ENCODE assay signal across 8 cellular contexts in genomic region chr3:184338538-184338945, GRCh38. TPM values are rescaled to one million over a fixed set of nuclear protein-coding genes. Genes with fewer than 3 reads are reported as not detected.
DNase-seq lines count a peak whose midpoint lies in the region; ATAC-seq and TF ChIP-seq lines count a peak whose summit lies in the region.

No MANE protein-coding gene starts in this region.

- DNase-seq in NCI-H1417 (lab: John Stamatoyannopoulos, UW) (peak; percentile 92 to 99 (median 98)), WTC11 (ENCODE audit: low spot score) (peak; percentile 86), Right ventricle myocardium inferior (ENCODE audit: missing footprints) (peak; percentile 87), pons (ENCODE audit: low spot score) (peak; percentile 60), HEK293T (ENCODE audit: extremely low spot score) (no peak)
- no peak for DNase-seq in activated CD8-positive, alpha-beta memory T cell treated with anti-CD3 and anti-CD28 coated beads, Interleukin-2, amount 10 ng/mL, durations not matched to agents 7 days and 5 days
- no peak for DNase-seq in stimulated activated CD4-positive, alpha-beta T cell treated with anti-CD3 and anti-CD28 coated beads, Interleukin-1b, Interleukin-23, amount 100 ng/mL, for 48 hours

- peak overlapping the region; percentile 69 for H3K27ac Mint-ChIP-seq in WTC11
- H3K27ac Mint-ChIP-seq in activated CD8-positive, alpha-beta memory T cell treated with anti-CD3 and anti-CD28 coated beads, Interleukin-2, amount 10 ng/mL, durations not matched to agents 7 days and 5 days, result no peak overlapping the region

- ATAC-seq in WTC11, result peak; percentile 56
- ATAC-seq in Right ventricle myocardium inferior, result peak; percentile 41
- ATAC-seq in activated CD8-positive, alpha-beta memory T cell treated with anti-CD3 and anti-CD28 coated beads, Interleukin-2, amount 10 ng/mL, durations not matched to agents 7 days and 5 days, result no peak
- ATAC-seq in HG02840 (IDR thresholded peaks at IDR 0.05; ENCODE audit: low FRiP score, unreplicated experiment), result no peak

- POLR2A ChIA-PET in WTC11 (lab: Charles Lee) (interaction anchor here (0.6 to 1.6 kb wide), 4 partner anchors 9 to 435 kb away, joined by 3 to 13 read pairs (median 4); partner anchors contain the start of genes ABCF3, CLCN2 and POLR2H), HEK293T (lab: Yijun Ruan, JAX) (no interaction called here)

- intact Hi-C loops in Right ventricle myocardium inferior (cut with DNase I), result loop anchor here (10.0 kb wide), 1 partner anchor 324 kb away; the partner anchor contains the start of gene ABCC5

- no peaks in the 10 kb centered on the region for H3K27me3 Mint-ChIP-seq in WTC11 (ENCODE audit: low read depth)
- no peaks in the 10 kb centered on the region for H3K27me3 Mint-ChIP-seq in activated CD8-positive, alpha-beta memory T cell treated with anti-CD3 and anti-CD28 coated beads, Interleukin-2, amount 10 ng/mL, durations not matched to agents 7 days and 5 days

- no peaks in the 10 kb centered on the region for H3K9me3 Mint-ChIP-seq in WTC11
- no peaks in the 10 kb centered on the region for H3K9me3 Mint-ChIP-seq in activated CD8-positive, alpha-beta memory T cell treated with anti-CD3 and anti-CD28 coated beads, Interleukin-2, amount 10 ng/mL, durations not matched to agents 7 days and 5 days (ENCODE audit: low read depth)

- H3K36me3 Mint-ChIP-seq in WTC11, result peaks cover 24% of the 10 kb centered on the region
- peaks cover 10% of the 10 kb centered on the region for H3K36me3 Mint-ChIP-seq in activated CD8-positive, alpha-beta memory T cell treated with anti-CD3 and anti-CD28 coated beads, Interleukin-2, amount 10 ng/mL, durations not matched to agents 7 days and 5 days

- CTCF ChIA-PET in WTC11 (lab: Charles Lee), result interaction anchor here (0.8 to 2.5 kb wide), 15 partner anchors 13 to 204 kb away, joined by 3 to 25 read pairs (median 4); partner anchors contain the start of genes CLCN2 and POLR2H
- CTCF ChIA-PET in activated CD8-positive, alpha-beta memory T cell treated with anti-CD3 and anti-CD28 coated beads, Interleukin-2, amount 10 ng/mL, durations not matched to agents 7 days and 5 days (lab: Charles Lee), result interaction anchor here (1.5 kb wide), 1 partner anchor 33 kb away, joined by 4 read pairs; no protein-coding TSS in a partner anchor
- CTCF ChIA-PET in HEK293T (lab: Yijun Ruan, JAX), result no interaction called here

- peaks cover 40% of the 10 kb centered on the region for H3K4me1 Mint-ChIP-seq in WTC11
- H3K4me1 Mint-ChIP-seq in activated CD8-positive, alpha-beta memory T cell treated with anti-CD3 and anti-CD28 coated beads, Interleukin-2, amount 10 ng/mL, durations not matched to agents 7 days and 5 days, result peaks cover 37% of the 10 kb centered on the region

- TF ChIP-seq CTCF in WTC11 (IDR thresholded peaks at IDR 0.05), result no peak

- peak overlapping the region; percentile 92 for H3K4me3 Mint-ChIP-seq in WTC11
- H3K4me3 Mint-ChIP-seq in activated CD8-positive, alpha-beta memory T cell treated with anti-CD3 and anti-CD28 coated beads, Interleukin-2, amount 10 ng/mL, durations not matched to agents 7 days and 5 days, result no peak overlapping the region

TF ChIP-seq in WTC11, 78 proteins besides CTCF, POLR2A, EP300 and RAD21 (continues in another document):
- TF ChIP-seq ZNF263 (CRISPR knock-in tag; IDR thresholded peaks at IDR 0.05; ENCODE audit: low read depth), result no peak
- TF ChIP-seq MXD4 (CRISPR knock-in tag; IDR thresholded peaks at IDR 0.05; ENCODE audit: borderline replicate concordance), result no peak
- TF ChIP-seq, protein P1, sequence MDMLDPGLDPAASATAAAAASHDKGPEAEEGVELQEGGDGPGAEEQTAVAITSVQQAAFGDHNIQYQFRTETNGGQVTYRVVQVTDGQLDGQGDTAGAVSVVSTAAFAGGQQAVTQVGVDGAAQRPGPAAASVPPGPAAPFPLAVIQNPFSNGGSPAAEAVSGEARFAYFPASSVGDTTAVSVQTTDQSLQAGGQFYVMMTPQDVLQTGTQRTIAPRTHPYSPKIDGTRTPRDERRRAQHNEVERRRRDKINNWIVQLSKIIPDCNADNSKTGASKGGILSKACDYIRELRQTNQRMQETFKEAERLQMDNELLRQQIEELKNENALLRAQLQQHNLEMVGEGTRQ (CRISPR knock-in tag; IDR thresholded peaks at IDR 0.05), result no peak
- no peak for TF ChIP-seq JUN (CRISPR knock-in tag; IDR thresholded peaks at IDR 0.05)
- no peak for TF ChIP-seq ZNF671 (CRISPR knock-in tag; IDR thresholded peaks at IDR 0.05)
- TF ChIP-seq TP53 (CRISPR knock-in tag; IDR thresholded peaks at IDR 0.05), result no peak
- no peak for TF ChIP-seq SOX15 (CRISPR knock-in tag; IDR thresholded peaks at IDR 0.05)
- TF ChIP-seq ZNF416 (CRISPR knock-in tag; IDR thresholded peaks at IDR 0.05), result no peak
- TF ChIP-seq HMGXB4 (CRISPR knock-in tag; IDR thresholded peaks at IDR 0.05), result 0 out of 2 replicates have a peak, but pooled peaks have one; percentile 37
- 0 out of 2 replicates have a peak, but pooled peaks have one; percentile 4 for TF ChIP-seq ZNF423 (CRISPR knock-in tag; IDR thresholded peaks at IDR 0.05)

TF ChIP-seq in HEK293T, 16 proteins besides CTCF, POLR2A, EP300 and RAD21:
- TF ChIP-seq BHLHE40 (IDR thresholded peaks at IDR 0.05; ENCODE audit: borderline replicate concordance) (no peak), HDGF (IDR thresholded peaks at IDR 0.05; ENCODE audit: borderline replicate concordance) (no peak), SUZ12 (IDR thresholded peaks at IDR 0.05) (no peak), ZNF384 (IDR thresholded peaks at IDR 0.05) (no peak), L3MBTL2 (conservative IDR thresholded peaks at IDR 0.05) (no peak), ELF4 (IDR thresholded peaks at IDR 0.05) (no peak), FOXM1 (IDR thresholded peaks at IDR 0.05; ENCODE audit: borderline replicate concordance) (no peak), TARDBP (IDR thresholded peaks at IDR 0.05) (no peak), LEF1 (IDR thresholded peaks at IDR 0.05; ENCODE audit: borderline replicate concordance) (no peak), CTBP1 (IDR thresholded peaks at IDR 0.05; ENCODE audit: borderline replicate concordance) (no peak), PKNOX1 (IDR thresholded peaks at IDR 0.05) (no peak)

RNA-seq across cellular contexts. Expression of gene FAM131A, which starts 1.1 kb away (rescaled TPM):
- total RNA-seq in WTC11 (2021) (20.3 to 23.0 TPM (median 20.4 TPM) in 3 replicates), Right ventricle myocardium inferior (33.4 TPM)
- total RNA-seq in activated CD8-positive, alpha-beta memory T cell treated with anti-CD3 and anti-CD28 coated beads, Interleukin-2, amount 10 ng/mL, durations not matched to agents 7 days and 5 days, result 1 to 10 TPM; 3.1 to 4.5 TPM

RNA-seq across cellular contexts. Expression of gene CLCN2, which starts 22.9 kb away (rescaled TPM):
- total RNA-seq in WTC11 (2021) (15.7 to 22.6 TPM (median 17.0 TPM) in 3 replicates), Right ventricle myocardium inferior (2.9 TPM)
- 1 to 10 TPM; 3.4 to 4.1 TPM for total RNA-seq in activated CD8-positive, alpha-beta memory T cell treated with anti-CD3 and anti-CD28 coated beads, Interleukin-2, amount 10 ng/mL, durations not matched to agents 7 days and 5 days

RNA-seq across cellular contexts. Expression of gene POLR2H, which starts 23.0 kb away (rescaled TPM):
- total RNA-seq in WTC11 (2021) (117 to 133 TPM (median 118 TPM) in 3 replicates), Right ventricle myocardium inferior (27.1 TPM)
- 100 to 1,000 TPM in 1 of 2 experiments, 10 to 100 TPM in 1; 84.3 to 104 TPM for total RNA-seq in activated CD8-positive, alpha-beta memory T cell treated with anti-CD3 and anti-CD28 coated beads, Interleukin-2, amount 10 ng/mL, durations not matched to agents 7 days and 5 days

RNA-seq across cellular contexts. Expression of gene EIF4G1, which starts 24.1 kb away (rescaled TPM):
- total RNA-seq in WTC11 (2021), result 411 to 557 TPM (median 439 TPM) in 3 replicates
- total RNA-seq in Right ventricle myocardium inferior, result 274 TPM
- total RNA-seq in activated CD8-positive, alpha-beta memory T cell treated with anti-CD3 and anti-CD28 coated beads, Interleukin-2, amount 10 ng/mL, durations not matched to agents 7 days and 5 days, result 100 to 1,000 TPM; 348 to 471 TPM

RNA-seq across cellular contexts. Expression of gene THPO, which starts 39.5 kb away (rescaled TPM):
- total RNA-seq in WTC11 (2021), result 0.55 to 1.4 TPM (median 1.0 TPM) in 3 replicates
- total RNA-seq in Right ventricle myocardium inferior, result 0.35 TPM
- total RNA-seq in activated CD8-positive, alpha-beta memory T cell treated with anti-CD3 and anti-CD28 coated beads, Interleukin-2, amount 10 ng/mL, durations not matched to agents 7 days and 5 days, result not detected

Comparison
In these comparisons a context has a peak if more than half of its experiments do, and no peak if none do; other contexts are left out.
1. DNase-seq: peak in NCI-H1417 (3 of 3), WTC11 (single experiment), Right ventricle myocardium inferior (single experiment) and pons (single experiment); none in activated CD8-positive, alpha-beta memory T cell treated with anti-CD3 and anti-CD28 coated beads, Interleukin-2, amount 10 ng/mL, durations not matched to agents 7 days and 5 days (single experiment), stimulated activated CD4-positive, alpha-beta T cell treated with anti-CD3 and anti-CD28 coated beads, Interleukin-1b, Interleukin-23, amount 100 ng/mL, for 48 hours (single experiment) and HEK293T (single experiment).
2. ATAC-seq: peak in WTC11 (single experiment) and Right ventricle myocardium inferior (single experiment); none in activated CD8-positive, alpha-beta memory T cell treated with anti-CD3 and anti-CD28 coated beads, Interleukin-2, amount 10 ng/mL, durations not matched to agents 7 days and 5 days (single experiment) and HG02840 (single experiment).